ENCODE assay signal across 30 cellular contexts in the genomic region with DNA sequence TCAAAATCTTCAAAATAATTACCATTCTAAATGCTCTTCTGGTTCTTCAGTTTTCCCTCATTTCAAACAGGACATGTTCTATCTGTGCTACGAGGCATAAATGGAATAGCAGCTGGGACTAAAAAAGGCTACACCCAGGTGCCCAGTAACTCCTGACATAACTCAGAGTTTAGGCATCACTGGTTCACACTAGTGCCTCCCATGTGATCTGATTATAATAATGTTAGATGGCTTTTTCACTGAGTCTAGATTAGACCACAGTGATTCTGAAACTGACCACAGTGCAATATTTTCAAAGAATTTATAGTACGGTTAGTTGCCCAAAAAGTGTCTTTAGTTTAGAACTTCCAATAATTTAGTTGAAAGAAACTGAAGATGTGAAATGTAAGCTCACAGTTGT.
"Had no signal": no experiment of that assay in that cellular context is flagged by ENCODE, and none has a peak within 500 bp of the region (broad histone marks: within the 10 kb centered on the region; RNA-seq: fewer than 3 reads in every experiment).

No MANE protein-coding gene starts in this region.

- DNase-seq: activated B cell treated with CpG ODN at 0.5 μM for 24 hours; activated CD4-positive, alpha-beta T cell treated with anti-CD3 and anti-CD28 coated beads for 48 hours; activated CD4-positive, alpha-beta T cell treated with anti-CD3 and anti-CD28 coated beads, Interleukin-2, amount 50 U/mL, for 1 hour; activated CD4-positive, alpha-beta T cell treated with anti-CD3 and anti-CD28 coated beads, Interleukin-2, amount 50 U/mL, for 48 hours; activated CD8-positive, alpha-beta memory T cell treated with anti-CD3 and anti-CD28 coated beads for 24 hours; activated CD8-positive, alpha-beta T cell treated with anti-CD3 and anti-CD28 coated beads for 36 hours; activated effector memory CD4-positive, alpha-beta T cell treated with Interleukin-2 at 50 U/mL for 16 hours; activated gamma-delta T cell treated with Interleukin-2 at 50 U/mL for 16 hours; activated naive CD4-positive, alpha-beta T cell treated with anti-CD3 and anti-CD28 coated beads, Interleukin-2, amount 50 U/mL, for 16 hours; activated naive CD4-positive, alpha-beta T cell treated with Interleukin-2 at 50 U/mL for 16 hours; activated T-cell treated with anti-CD3 and anti-CD28 coated beads, Interleukin-2, amount 50 U/mL, for 4 hours; amniotic stem cell; anterior cingulate cortex; brain microvascular endothelial cell; dorsolateral prefrontal cortex; effector memory CD4-positive, alpha-beta T cell; endodermal cell; foreskin fibroblast; head of caudate nucleus; T-helper 17 cell; T1000; WERI-Rb-1 had no signal

- H3K27me3 ChIP-seq: brain microvascular endothelial cell had no signal

- H3K27ac Mint-ChIP-seq: activated B cell treated with CpG ODN at 0.5 μM for 24 hours; activated CD8-positive, alpha-beta T cell treated with anti-CD3 and anti-CD28 coated beads for 36 hours; activated naive CD8-positive, alpha-beta T cell; activated T-helper 17 cell treated with anti-CD3 and anti-CD28 coated beads, Interleukin-2, amount 50 U/mL, for 72 hours; dendritic cell treated with granulocyte-macrophage colony-stimulating factor and Interleukin-4, amounts not matched to agents 40 ng/mL and 50 ng/mL, for 4 days; endodermal cell; T-helper 17 cell; T-helper 2 cell treated with Interferon-gamma antibody and Interleukin-4, amounts not matched to agents 5 μg/mL and 100 μg/mL, for 36 hours had no signal

- H3K36me3 ChIP-seq: brain microvascular endothelial cell, WERI-Rb-1 had no signal

- H3K4me1 Mint-ChIP-seq: activated B cell treated with CpG ODN at 0.5 μM for 24 hours; activated T-helper 17 cell treated with anti-CD3 and anti-CD28 coated beads, Interleukin-2, amount 50 U/mL, for 72 hours; central memory CD8-positive, alpha-beta T cell; endodermal cell; T-helper 17 cell had no signal

- H3K4me3 ChIP-seq: coronary artery, dorsolateral prefrontal cortex had no signal

- H3K27me3 Mint-ChIP-seq: central memory CD8-positive, alpha-beta T cell; dendritic cell treated with granulocyte-macrophage colony-stimulating factor and Interleukin-4, amounts not matched to agents 40 ng/mL and 50 ng/mL, for 4 days; T-helper 17 cell had no signal

- H3K4me3 Mint-ChIP-seq: activated B cell treated with CpG ODN at 0.5 μM for 24 hours; activated CD8-positive, alpha-beta T cell treated with anti-CD3 and anti-CD28 coated beads for 36 hours; activated naive CD8-positive, alpha-beta T cell; activated T-cell treated with anti-CD3 and anti-CD28 coated beads, Interleukin-2, amount 50 U/mL, for 4 hours; activated T-helper 17 cell treated with anti-CD3 and anti-CD28 coated beads, Interleukin-2, amount 50 U/mL, for 72 hours; central memory CD8-positive, alpha-beta T cell; dendritic cell treated with granulocyte-macrophage colony-stimulating factor and Interleukin-4, amounts not matched to agents 40 ng/mL and 50 ng/mL, for 4 days; endodermal cell; T-helper 17 cell; T-helper 2 cell treated with Interferon-gamma antibody and Interleukin-4, amounts not matched to agents 5 μg/mL and 100 μg/mL, for 36 hours had no signal

- H3K36me3 Mint-ChIP-seq: activated naive CD8-positive, alpha-beta T cell had no signal

- ATAC-seq: activated CD4-positive, CD25-positive, alpha-beta regulatory T cell treated with anti-CD3 and anti-CD28 coated beads, Interleukin-2, amount 50 U/mL, for 24 hours; activated CD8-positive, alpha-beta T cell treated with anti-CD3 and anti-CD28 coated beads for 36 hours; activated T-cell treated with anti-CD3 and anti-CD28 coated beads, Interleukin-2, amount 50 U/mL, for 4 hours; activated T-helper 17 cell treated with anti-CD3 and anti-CD28 coated beads, Interleukin-2, amount 50 U/mL, for 72 hours; esophagus mucosa; T-helper 17 cell had no signal

- H3K27ac ChIP-seq: brain microvascular endothelial cell, coronary artery, dorsolateral prefrontal cortex, WERI-Rb-1 had no signal

- H3K9me3 Mint-ChIP-seq: activated CD8-positive, alpha-beta T cell treated with anti-CD3 and anti-CD28 coated beads for 36 hours; activated T-cell treated with anti-CD3 and anti-CD28 coated beads, Interleukin-2, amount 50 U/mL, for 4 hours; dendritic cell treated with granulocyte-macrophage colony-stimulating factor and Interleukin-4, amounts not matched to agents 40 ng/mL and 50 ng/mL, for 4 days; endodermal cell; T-helper 2 cell treated with Interferon-gamma antibody and Interleukin-4, amounts not matched to agents 5 μg/mL and 100 μg/mL, for 36 hours had no signal
